Comparison of ENCODE assay signal across 18 cellular contexts in genomic region chr17:80793421-80793820, GRCh38.
DNase-seq lines count a peak whose midpoint lies in the region; ATAC-seq and TF ChIP-seq lines count a peak whose summit lies in the region.
"Had no signal": no experiment of that assay in that cellular context is flagged by ENCODE, and none has a peak within 500 bp of the region (broad histone marks: within the 10 kb centered on the region; RNA-seq: fewer than 3 reads in every experiment).

No MANE protein-coding gene starts in this region.

- no peak overlapping the region for H2BK12ac ChIP-seq in neuronal stem cell (ENCODE audit: low read length)

- no peak overlapping the region for H2BK120ac ChIP-seq in neuronal stem cell (ENCODE audit: low read depth, low read length)

- no peak overlapping the region for H4K8ac ChIP-seq in neuronal stem cell (ENCODE audit: low read depth, low read length)

- DNase-seq in AG04450 (ENCODE audit: low read depth, low spot score): no peak
- DNase-seq in choroid plexus epithelial cell (ENCODE audit: low read depth): peak; percentile 21
- DNase-seq in neuronal stem cell (ENCODE audit: low spot score): no peak
- no peak for DNase-seq in iPS-NIHi11 (ENCODE audit: low spot score)
- no peak for DNase-seq in NAMALWA (ENCODE audit: low spot score)
- no peak for DNase-seq in NCI-H2171 treated with DMSO at 0.1 percent for 48 hours (lab: John Stamatoyannopoulos, UW)
- DNase-seq: C1 segment of cervical spinal cord; effector CD4-positive, alpha-beta T cell; GDM1; left colon; NCI-H146; NCI-H526; ovary; stimulated activated CD4-positive, alpha-beta T cell treated with anti-CD3 and anti-CD28 coated beads, Interleukin-2, amount 100 ng/mL, for 24 hours; stimulated activated naive B cell treated with anti-CD40 and anti-IgM and Interleukin-4, amounts not matched to agents 10 μg/mL and 1 μg/mL and 100 μg/mL, for 72 hours had no signal

- H3K36me3 ChIP-seq in KOPT-K1 (ENCODE audit: insufficient read depth, low read length) (peaks cover 62% of the 10 kb centered on the region), neuronal stem cell (replicated peaks in 1 of 2; ENCODE audit: control insufficient read depth in 2 of 2, insufficient read depth in 2 of 2, low read length in 2 of 2) (peaks cover 2 to 20% of the 10 kb centered on the region in 2 donors)
- H3K36me3 ChIP-seq: ovary had no signal

- H2AFZ ChIP-seq in neuronal stem cell (ENCODE audit: low read length): no peak overlapping the region

- no peak overlapping the region for H2AK5ac ChIP-seq in neuronal stem cell (ENCODE audit: low read depth, low read length)

- no peak overlapping the region for H3K4me2 ChIP-seq in neuronal stem cell (ENCODE audit: insufficient read depth, low read length, poor library complexity, severe bottlenecking)

- no peak for TF ChIP-seq CTCF in AG04450 (IDR thresholded peaks at IDR 0.05; ENCODE audit: low read depth, low read length)
- no peak for TF ChIP-seq CTCF in choroid plexus epithelial cell (conservative IDR thresholded peaks at IDR 0.05; ENCODE audit: low read depth, low read length)

- CTCF ChIA-PET in AG04450 (lab: Charles Lee): no interaction called here

- no peak overlapping the region for H4K91ac ChIP-seq in neuronal stem cell (ENCODE audit: low read depth, low read length, poor library complexity)

- H3K79me1 ChIP-seq in neuronal stem cell (ENCODE audit: low read depth, low read length): no peaks in the 10 kb centered on the region

- no peak overlapping the region for H2BK15ac ChIP-seq in neuronal stem cell (ENCODE audit: low read length)

- H3K4ac ChIP-seq in neuronal stem cell (ENCODE audit: low read length): no peak overlapping the region

- no peak for ATAC-seq in GM18520 (IDR thresholded peaks at IDR 0.05; ENCODE audit: unreplicated experiment)
- ATAC-seq: K562; left colon; stimulated activated naive B cell treated with anti-CD40 and anti-IgM and Interleukin-4, amounts not matched to agents 10 μg/mL and 1 μg/mL and 100 μg/mL, for 72 hours had no signal

- H3K9ac ChIP-seq in neuronal stem cell (ENCODE audit: low read depth, low read length, poor library complexity): peak overlapping the region; percentile 50

- no CpG with 5 or more reads among the region's 12 CpGs for WGBS in neuronal stem cell (ENCODE audit: extremely low coverage in 2 of 2, insufficient read length in 2 of 2, insufficient replicate concordance in 1 of 2), 2 donors

- H3K4me3 ChIP-seq in AG04450 (ENCODE audit: low read depth, low read length): no peak overlapping the region
- H3K4me3 ChIP-seq in choroid plexus epithelial cell (ENCODE audit: low read depth, low read length): no peak overlapping the region
- H3K4me3 ChIP-seq in neuronal stem cell (ENCODE audit: low read length in 2 of 2): no peak overlapping the region
- H3K4me3 ChIP-seq: K562, ovary had no signal

- H3K4me1 ChIP-seq in neuronal stem cell (ENCODE audit: control insufficient read depth in 2 of 2, insufficient read depth in 1 of 2, low read depth in 1 of 2, low read length in 2 of 2): peaks cover 16 to 17% of the 10 kb centered on the region in 2 donors

- H3K27ac ChIP-seq in AG04450 (ENCODE audit: low read depth, low read length) (peak overlapping the region; percentile 75), KOPT-K1 (ENCODE audit: low read depth, low read length, poor library complexity, severe bottlenecking) (peak overlapping the region; percentile 3), neuronal stem cell (replicated peaks; ENCODE audit: low read length) (no peak overlapping the region)

- POLR2A ChIA-PET in AG04450 (lab: Yijun Ruan, JAX): interaction anchor here (1.0 kb wide), 1 partner anchor 40 kb away, joined by 3 read pairs; no protein-coding TSS in a partner anchor

- no peak overlapping the region for H3K23ac ChIP-seq in neuronal stem cell (ENCODE audit: low read depth, low read length, poor library complexity)

- no peaks in the 10 kb centered on the region; the same call in 1 of the 2 replicates for H3K9me3 ChIP-seq in AG04450 (ENCODE audit: control insufficient read depth, insufficient read depth, low read length)
- H3K9me3 ChIP-seq in KOPT-K1 (ENCODE audit: insufficient read depth, low read length, poor library complexity, severe bottlenecking): peaks cover 8% of the 10 kb centered on the region
- peaks cover 1 to 4% of the 10 kb centered on the region in 2 donors for H3K9me3 ChIP-seq in neuronal stem cell (replicated peaks in 1 of 2; ENCODE audit: control insufficient read depth in 2 of 2, insufficient read depth in 1 of 2, low read depth in 1 of 2, low read length in 2 of 2)
- H3K9me3 ChIP-seq: ovary had no signal

- no peak overlapping the region for H3K18ac ChIP-seq in neuronal stem cell (ENCODE audit: low read length)

- no peak overlapping the region for H2BK5ac ChIP-seq in neuronal stem cell (ENCODE audit: low read length)

- H3K27me3 ChIP-seq in AG04450 (ENCODE audit: control insufficient read depth, insufficient read depth, low read length) (no peaks in the 10 kb centered on the region), neuronal stem cell (ENCODE audit: control insufficient read depth in 3 of 3, insufficient read depth in 3 of 3, low read depth in 1 of 3, low read length in 3 of 3) (no peaks in the 10 kb centered on the region)
- H3K27me3 ChIP-seq: ovary had no signal

- H3K14ac ChIP-seq in neuronal stem cell (ENCODE audit: low read length): no peak overlapping the region
